In genomic region chr5:68276740-68277139, GRCh38 we compare ENCODE assay signal across 26 cellular contexts.
A peak's percentile ranks its signal among the peaks of the same experiment; 100 is the strongest.
DNase-seq lines count a peak whose midpoint lies in the region; ATAC-seq and TF ChIP-seq lines count a peak whose summit lies in the region.
"Had no signal": no experiment of that assay in that cellular context is flagged by ENCODE, and none has a peak within 500 bp of the region (broad histone marks: within the 10 kb centered on the region; RNA-seq: fewer than 3 reads in every experiment).

No MANE protein-coding gene starts in this region.

- H3K79me2 ChIP-seq in PC-3 (ENCODE audit: low read length) = no peaks in the 10 kb centered on the region

- CTCF ChIA-PET in PC-3 (lab: Charles Lee) = no interaction called here

- BruUV-seq in PC-3 (replicated peaks; lab: Mats Ljungman, UMichigan) = no TSS peak

- H3K9me3 Mint-ChIP-seq in activated T-cell treated with anti-CD3 and anti-CD28 coated beads, Interleukin-2, amount 50 U/mL, for 72 hours = no peaks in the 10 kb centered on the region
- no peaks in the 10 kb centered on the region for H3K9me3 Mint-ChIP-seq in activated T-cell treated with anti-CD3 and anti-CD28 coated beads, Interleukin-2, amount 50 U/mL, for 4 hours
- H3K9me3 Mint-ChIP-seq: activated B cell treated with CpG ODN at 0.5 μM for 24 hours; nephron; stimulated activated naive CD8-positive, alpha-beta T cell treated with anti-CD3 and anti-CD28 coated beads, Interleukin-15, amount 100 ng/mL, for 72 hours had no signal

- H3K4me1 Mint-ChIP-seq in activated T-cell treated with anti-CD3 and anti-CD28 coated beads, Interleukin-2, amount 50 U/mL, for 72 hours (ENCODE audit: low read depth) = peaks cover 92% of the 10 kb centered on the region
- H3K4me1 Mint-ChIP-seq in activated T-cell treated with anti-CD3 and anti-CD28 coated beads, Interleukin-2, amount 50 U/mL, for 4 hours (ENCODE audit: low read depth) = peaks cover 88% of the 10 kb centered on the region

- no peak for DNase-seq in activated T-cell treated with anti-CD3 and anti-CD28 coated beads, Interleukin-2, amount 50 U/mL, for 72 hours
- DNase-seq in activated T-cell treated with anti-CD3 and anti-CD28 coated beads, Interleukin-2, amount 50 U/mL, for 4 hours = no peak
- DNase-seq in PC-3 = no peak
- no peak for DNase-seq in epithelial cell of prostate (ENCODE audit: low read depth, low spot score)
- no peak for DNase-seq in uterus
- DNase-seq in GM10266 (ENCODE audit: extremely low spot score) = no peak
- no peak for DNase-seq in brain microvascular endothelial cell
- DNase-seq: activated B cell treated with CpG ODN at 0.5 μM for 24 hours; activated naive CD4-positive, alpha-beta T cell treated with Interleukin-2 at 50 U/mL for 16 hours; activated T-cell treated with anti-CD3 and anti-CD28 coated beads, Interleukin-2, amount 50 U/mL, for 48 hours; anterior cingulate cortex; caudate nucleus; DMS79 treated with DMSO at 0.1 percent for 48 hours; midbrain; NCI-H1105; NCI-H1930; NCI-H526; ovary; retina; stimulated activated CD8-positive, alpha-beta memory T cell treated with anti-CD3 and anti-CD28 coated beads, Interleukin-4, amount 100 ng/mL, for 48 hours; stimulated activated naive CD8-positive, alpha-beta T cell treated with anti-CD3 and anti-CD28 coated beads, Interleukin-15, amount 100 ng/mL, for 72 hours had no signal

- H3K27ac Mint-ChIP-seq in activated T-cell treated with anti-CD3 and anti-CD28 coated beads, Interleukin-2, amount 50 U/mL, for 72 hours = peak overlapping the region; percentile 38

- TF ChIP-seq CTCF in PC-3 (conservative IDR thresholded peaks at IDR 0.05; ENCODE audit: low read depth, low read length) = no peak
- no peak for TF ChIP-seq CTCF in uterus (IDR thresholded peaks at IDR 0.05)
- TF ChIP-seq CTCF in GM10266 (IDR thresholded peaks at IDR 0.05; ENCODE audit: control insufficient read depth, insufficient read depth, low read depth, missing control alignments) = no peak
- no peak for TF ChIP-seq CTCF in brain microvascular endothelial cell (IDR thresholded peaks at IDR 0.05; ENCODE audit: low read depth, low read length, missing control alignments)

- H3K4me2 ChIP-seq in PC-3 (ENCODE audit: low read length) = peak overlapping the region; percentile 44

- H4K20me1 ChIP-seq in PC-3 (ENCODE audit: low read length) = no peaks in the 10 kb centered on the region

- H3K36me3 Mint-ChIP-seq in activated T-cell treated with anti-CD3 and anti-CD28 coated beads, Interleukin-2, amount 50 U/mL, for 72 hours (ENCODE audit: insufficient read depth in 2 of 2) = peaks cover 17 to 27% of the 10 kb centered on the region in 2 donors
- H3K36me3 Mint-ChIP-seq in activated T-cell treated with anti-CD3 and anti-CD28 coated beads, Interleukin-2, amount 50 U/mL, for 4 hours (ENCODE audit: insufficient read depth) = peaks cover 51% of the 10 kb centered on the region

- intact Hi-C loops in PC-3 (cut with micrococcal nuclease) (no loop called here), uterus (cut with DNase I; ENCODE audit: low total_unique reads) (no loop called here)

- H3K4me1 ChIP-seq in PC-3 (ENCODE audit: insufficient read depth, low read length) = peaks cover 16% of the 10 kb centered on the region
- peaks cover 9 to 16% of the 10 kb centered on the region in 2 donors for H3K4me1 ChIP-seq in uterus
- H3K4me1 ChIP-seq: HAP-1 had no signal

- no peak for TF ChIP-seq POLR2A in uterus (IDR thresholded peaks at IDR 0.05)

- no peak overlapping the region for H2AFZ ChIP-seq in PC-3 (ENCODE audit: low read length)

- no peaks in the 10 kb centered on the region for H3F3A ChIP-seq in PC-3 (ENCODE audit: low read length, unreplicated experiment)

- POLR2A ChIA-PET in PC-3 (lab: Charles Lee; ENCODE audit: unreplicated experiment) = no interaction called here

- H3K9me3 ChIP-seq in PC-3 (ENCODE audit: low read length) (no peaks in the 10 kb centered on the region), uterus (no peaks in the 10 kb centered on the region)
- H3K9me3 ChIP-seq: HAP-1, ovary had no signal

- 0 out of 2 replicates have a peak overlapping the region, but pooled peaks have one; percentile 18 for H3K27ac ChIP-seq in PC-3 (ENCODE audit: low read length)
- peak overlapping the region; percentile 60 for H3K27ac ChIP-seq in epithelial cell of prostate
- peak overlapping the region; percentile 53 to 66 for H3K27ac ChIP-seq in uterus
- H3K27ac ChIP-seq in brain microvascular endothelial cell = no peak overlapping the region
- H3K27ac ChIP-seq: ovary, SJSA1 had no signal

- H3K4me3 ChIP-seq in PC-3 (ENCODE audit: low read length) (no peak overlapping the region), uterus (no peak overlapping the region), brain microvascular endothelial cell (ENCODE audit: low read depth, low read length) (no peak overlapping the region)
- H3K4me3 ChIP-seq: HAP-1, K562, ovary, SJSA1, skin epidermis had no signal

- in situ Hi-C loops in brain microvascular endothelial cell (cut with HindIII; ENCODE audit: low pct_ligation_motif_present, low sequenced_read_pairs) = loop anchor here (25.0 kb wide), 1 partner anchor 186 kb away; no protein-coding TSS in a partner anchor

- no peak overlapping the region for H3K9ac ChIP-seq in PC-3 (ENCODE audit: low read length)

- no peaks in the 10 kb centered on the region for H3K36me3 ChIP-seq in PC-3 (ENCODE audit: low read depth, low read length)
- no peaks in the 10 kb centered on the region for H3K36me3 ChIP-seq in uterus
- peaks cover 10% of the 10 kb centered on the region for H3K36me3 ChIP-seq in brain microvascular endothelial cell (replicated peaks)
- H3K36me3 ChIP-seq: ovary had no signal

- H3K4me3 Mint-ChIP-seq in activated T-cell treated with anti-CD3 and anti-CD28 coated beads, Interleukin-2, amount 50 U/mL, for 72 hours = no peak overlapping the region
- no peak overlapping the region for H3K4me3 Mint-ChIP-seq in activated T-cell treated with anti-CD3 and anti-CD28 coated beads, Interleukin-2, amount 50 U/mL, for 4 hours
- H3K4me3 Mint-ChIP-seq: activated B cell treated with CpG ODN at 0.5 μM for 24 hours, nephron had no signal

- ATAC-seq in activated T-cell treated with anti-CD3 and anti-CD28 coated beads, Interleukin-2, amount 50 U/mL, for 72 hours (replicated peaks in 1 of 2) = no peak
- no peak for ATAC-seq in activated T-cell treated with anti-CD3 and anti-CD28 coated beads, Interleukin-2, amount 50 U/mL, for 4 hours
- ATAC-seq in PC-3 = no peak
- ATAC-seq: K562; stimulated activated naive CD8-positive, alpha-beta T cell treated with anti-CD3 and anti-CD28 coated beads, Interleukin-15, amount 100 ng/mL, for 72 hours had no signal

- no peaks in the 10 kb centered on the region for H3K9me2 ChIP-seq in PC-3 (replicated peaks; ENCODE audit: low read length)

- no peaks in the 10 kb centered on the region for H3K27me3 Mint-ChIP-seq in activated T-cell treated with anti-CD3 and anti-CD28 coated beads, Interleukin-2, amount 50 U/mL, for 72 hours (ENCODE audit: low read depth)
- no peaks in the 10 kb centered on the region for H3K27me3 Mint-ChIP-seq in activated T-cell treated with anti-CD3 and anti-CD28 coated beads, Interleukin-2, amount 50 U/mL, for 4 hours (ENCODE audit: low read depth)
- H3K27me3 Mint-ChIP-seq: activated B cell treated with CpG ODN at 0.5 μM for 24 hours; stimulated activated naive CD8-positive, alpha-beta T cell treated with anti-CD3 and anti-CD28 coated beads, Interleukin-15, amount 100 ng/mL, for 72 hours had no signal

- H3K27me3 ChIP-seq in PC-3 (ENCODE audit: low read length) = no peaks in the 10 kb centered on the region
- no peaks in the 10 kb centered on the region for H3K27me3 ChIP-seq in uterus
- H3K27me3 ChIP-seq in brain microvascular endothelial cell (replicated peaks) = no peaks in the 10 kb centered on the region
- H3K27me3 ChIP-seq: ovary, SJSA1 had no signal
